In genomic region chr16:19513377-19514053, GRCh38 we compare ENCODE assay signal across 1 cellular context.
A peak's percentile ranks its signal among the peaks of the same experiment; 100 is the strongest.
TF ChIP-seq lines count a peak whose summit lies in the region.

No MANE protein-coding gene starts in this region.

TF ChIP-seq in HepG2, 621 proteins besides CTCF, POLR2A, EP300 and RAD21:
- TF ChIP-seq STAG1 (CRISPR knock-in tag; IDR thresholded peaks at IDR 0.05), result peak; percentile 19; the same call in 1 of the 2 replicates
- no peak for TF ChIP-seq FOXO1 (CRISPR knock-in tag; IDR thresholded peaks at IDR 0.05)
- TF ChIP-seq SRF (IDR thresholded peaks at IDR 0.05; ENCODE audit: low read depth, low read length), result no peak
- TF ChIP-seq PRMT3 (CRISPR knock-in tag; IDR thresholded peaks at IDR 0.05; ENCODE audit: borderline replicate concordance, low read depth), result no peak
- no peak for TF ChIP-seq GFI1 (CRISPR knock-in tag; IDR thresholded peaks at IDR 0.05; ENCODE audit: borderline replicate concordance)
- TF ChIP-seq ATRX (CRISPR knock-in tag; IDR thresholded peaks at IDR 0.05; ENCODE audit: borderline replicate concordance), result no peak
- peak; percentile 37; the same call in 1 of the 2 replicates for TF ChIP-seq GATAD2A (CRISPR knock-in tag; IDR thresholded peaks at IDR 0.05)
- TF ChIP-seq, protein P1, sequence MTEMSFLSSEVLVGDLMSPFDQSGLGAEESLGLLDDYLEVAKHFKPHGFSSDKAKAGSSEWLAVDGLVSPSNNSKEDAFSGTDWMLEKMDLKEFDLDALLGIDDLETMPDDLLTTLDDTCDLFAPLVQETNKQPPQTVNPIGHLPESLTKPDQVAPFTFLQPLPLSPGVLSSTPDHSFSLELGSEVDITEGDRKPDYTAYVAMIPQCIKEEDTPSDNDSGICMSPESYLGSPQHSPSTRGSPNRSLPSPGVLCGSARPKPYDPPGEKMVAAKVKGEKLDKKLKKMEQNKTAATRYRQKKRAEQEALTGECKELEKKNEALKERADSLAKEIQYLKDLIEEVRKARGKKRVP (CRISPR knock-in tag; IDR thresholded peaks at IDR 0.05), result peak in 1 of 2 experiments; percentile 57; a peak in 1 of 4 replicates
- TF ChIP-seq MTF2 (CRISPR knock-in tag; IDR thresholded peaks at IDR 0.05; ENCODE audit: borderline replicate concordance), result no peak
- TF ChIP-seq, protein P2, sequence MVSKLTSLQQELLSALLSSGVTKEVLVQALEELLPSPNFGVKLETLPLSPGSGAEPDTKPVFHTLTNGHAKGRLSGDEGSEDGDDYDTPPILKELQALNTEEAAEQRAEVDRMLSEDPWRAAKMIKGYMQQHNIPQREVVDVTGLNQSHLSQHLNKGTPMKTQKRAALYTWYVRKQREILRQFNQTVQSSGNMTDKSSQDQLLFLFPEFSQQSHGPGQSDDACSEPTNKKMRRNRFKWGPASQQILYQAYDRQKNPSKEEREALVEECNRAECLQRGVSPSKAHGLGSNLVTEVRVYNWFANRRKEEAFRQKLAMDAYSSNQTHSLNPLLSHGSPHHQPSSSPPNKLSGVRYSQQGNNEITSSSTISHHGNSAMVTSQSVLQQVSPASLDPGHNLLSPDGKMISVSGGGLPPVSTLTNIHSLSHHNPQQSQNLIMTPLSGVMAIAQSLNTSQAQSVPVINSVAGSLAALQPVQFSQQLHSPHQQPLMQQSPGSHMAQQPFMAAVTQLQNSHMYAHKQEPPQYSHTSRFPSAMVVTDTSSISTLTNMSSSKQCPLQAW (CRISPR knock-in tag; IDR thresholded peaks at IDR 0.05), result no peak
- no peak for TF ChIP-seq NFYC (CRISPR knock-in tag; IDR thresholded peaks at IDR 0.05)
- TF ChIP-seq, protein P3, sequence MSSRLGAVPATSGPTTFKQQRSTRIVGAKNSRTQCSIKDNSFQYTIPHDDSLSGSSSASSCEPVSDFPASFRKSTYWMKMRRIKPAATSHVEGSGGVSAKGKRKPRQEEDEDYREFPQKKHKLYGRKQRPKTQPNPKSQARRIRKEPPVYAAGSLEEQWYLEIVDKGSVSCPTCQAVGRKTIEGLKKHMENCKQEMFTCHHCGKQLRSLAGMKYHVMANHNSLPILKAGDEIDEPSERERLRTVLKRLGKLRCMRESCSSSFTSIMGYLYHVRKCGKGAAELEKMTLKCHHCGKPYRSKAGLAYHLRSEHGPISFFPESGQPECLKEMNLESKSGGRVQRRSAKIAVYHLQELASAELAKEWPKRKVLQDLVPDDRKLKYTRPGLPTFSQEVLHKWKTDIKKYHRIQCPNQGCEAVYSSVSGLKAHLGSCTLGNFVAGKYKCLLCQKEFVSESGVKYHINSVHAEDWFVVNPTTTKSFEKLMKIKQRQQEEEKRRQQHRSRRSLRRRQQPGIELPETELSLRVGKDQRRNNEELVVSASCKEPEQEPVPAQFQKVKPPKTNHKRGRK (CRISPR knock-in tag; IDR thresholded peaks at IDR 0.05), result no peak
- peak; percentile 73; the same call in 1 of the 2 replicates for TF ChIP-seq ZBTB43 (CRISPR knock-in tag; conservative IDR thresholded peaks at IDR 0.05)
- TF ChIP-seq, protein P4, sequence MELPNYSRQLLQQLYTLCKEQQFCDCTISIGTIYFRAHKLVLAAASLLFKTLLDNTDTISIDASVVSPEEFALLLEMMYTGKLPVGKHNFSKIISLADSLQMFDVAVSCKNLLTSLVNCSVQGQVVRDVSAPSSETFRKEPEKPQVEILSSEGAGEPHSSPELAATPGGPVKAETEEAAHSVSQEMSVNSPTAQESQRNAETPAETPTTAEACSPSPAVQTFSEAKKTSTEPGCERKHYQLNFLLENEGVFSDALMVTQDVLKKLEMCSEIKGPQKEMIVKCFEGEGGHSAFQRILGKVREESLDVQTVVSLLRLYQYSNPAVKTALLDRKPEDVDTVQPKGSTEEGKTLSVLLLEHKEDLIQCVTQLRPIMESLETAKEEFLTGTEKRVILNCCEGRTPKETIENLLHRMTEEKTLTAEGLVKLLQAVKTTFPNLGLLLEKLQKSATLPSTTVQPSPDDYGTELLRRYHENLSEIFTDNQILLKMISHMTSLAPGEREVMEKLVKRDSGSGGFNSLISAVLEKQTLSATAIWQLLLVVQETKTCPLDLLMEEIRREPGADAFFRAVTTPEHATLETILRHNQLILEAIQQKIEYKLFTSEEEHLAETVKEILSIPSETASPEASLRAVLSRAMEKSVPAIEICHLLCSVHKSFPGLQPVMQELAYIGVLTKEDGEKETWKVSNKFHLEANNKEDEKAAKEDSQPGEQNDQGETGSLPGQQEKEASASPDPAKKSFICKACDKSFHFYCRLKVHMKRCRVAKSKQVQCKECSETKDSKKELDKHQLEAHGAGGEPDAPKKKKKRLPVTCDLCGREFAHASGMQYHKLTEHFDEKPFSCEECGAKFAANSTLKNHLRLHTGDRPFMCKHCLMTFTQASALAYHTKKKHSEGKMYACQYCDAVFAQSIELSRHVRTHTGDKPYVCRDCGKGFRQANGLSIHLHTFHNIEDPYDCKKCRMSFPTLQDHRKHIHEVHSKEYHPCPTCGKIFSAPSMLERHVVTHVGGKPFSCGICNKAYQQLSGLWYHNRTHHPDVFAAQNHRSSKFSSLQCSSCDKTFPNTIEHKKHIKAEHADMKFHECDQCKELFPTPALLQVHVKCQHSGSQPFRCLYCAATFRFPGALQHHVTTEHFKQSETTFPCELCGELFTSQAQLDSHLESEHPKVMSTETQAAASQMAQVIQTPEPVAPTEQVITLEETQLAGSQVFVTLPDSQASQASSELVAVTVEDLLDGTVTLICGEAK (IDR thresholded peaks at IDR 0.05), result no peak
- TF ChIP-seq, protein P4 (CRISPR knock-in tag; IDR thresholded peaks at IDR 0.05), result no peak
- no peak for TF ChIP-seq KLF12 (CRISPR knock-in tag; IDR thresholded peaks at IDR 0.05; ENCODE audit: borderline replicate concordance)
- no peak for TF ChIP-seq MYPOP (CRISPR knock-in tag; IDR thresholded peaks at IDR 0.05)
- peak; percentile 58; the same call in 1 of the 2 replicates for TF ChIP-seq CEBPG (CRISPR knock-in tag; IDR thresholded peaks at IDR 0.05)
- peak; percentile 64; the same call in 1 of the 2 replicates for TF ChIP-seq ZKSCAN8 (CRISPR knock-in tag; IDR thresholded peaks at IDR 0.05; ENCODE audit: borderline replicate concordance)
- TF ChIP-seq FOXA3 (CRISPR knock-in tag; IDR thresholded peaks at IDR 0.05), result 0 out of 2 replicates have a peak, but pooled peaks have one; percentile 6
